In the genomic region with DNA sequence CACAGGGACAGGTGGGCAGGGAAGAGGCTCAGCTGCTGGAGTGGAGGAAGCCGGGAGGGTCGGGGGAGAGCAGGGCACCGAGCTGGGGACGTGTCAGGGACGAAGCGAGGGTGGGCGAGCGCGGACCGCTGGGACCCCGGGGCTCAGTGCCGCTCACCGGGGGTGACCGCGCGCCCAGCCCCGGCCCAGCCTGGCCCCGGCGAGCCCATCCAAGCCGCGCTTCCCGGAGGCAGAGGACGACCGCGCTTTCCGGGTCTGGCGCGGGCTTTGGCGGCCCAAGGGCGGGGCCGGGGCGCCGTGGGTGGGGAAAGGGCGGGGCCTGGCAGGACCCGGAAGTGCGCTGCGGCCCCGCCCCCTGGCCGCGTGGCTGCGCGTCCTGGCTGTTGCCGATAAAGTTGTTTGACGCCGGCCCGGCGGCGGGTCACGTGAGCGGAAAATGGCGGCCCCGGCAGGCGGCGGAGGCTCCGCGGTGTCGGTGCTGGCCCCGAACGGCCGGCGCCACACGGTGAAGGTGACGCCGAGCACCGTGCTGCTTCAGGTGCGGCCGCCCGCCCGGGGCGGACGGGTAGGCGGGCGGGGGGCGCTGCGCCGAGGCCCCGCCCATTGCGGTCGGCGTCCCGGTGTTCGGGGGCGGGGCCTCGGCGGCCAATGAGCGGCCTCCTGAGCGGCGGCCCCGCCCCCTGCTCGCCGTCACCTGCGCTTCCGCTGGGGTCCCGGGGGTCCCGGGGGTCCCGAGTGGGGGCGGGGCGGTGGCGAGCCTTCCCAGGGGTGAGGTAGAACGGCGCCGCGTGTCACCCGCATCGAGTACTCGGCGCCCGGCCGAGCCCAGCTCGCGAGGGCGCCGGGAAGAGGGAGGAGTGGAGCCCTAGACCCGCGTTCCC, we compare ENCODE assay signal across 1 cellular context.
TF ChIP-seq lines count a peak whose summit lies in the region.

A gene with protein sequence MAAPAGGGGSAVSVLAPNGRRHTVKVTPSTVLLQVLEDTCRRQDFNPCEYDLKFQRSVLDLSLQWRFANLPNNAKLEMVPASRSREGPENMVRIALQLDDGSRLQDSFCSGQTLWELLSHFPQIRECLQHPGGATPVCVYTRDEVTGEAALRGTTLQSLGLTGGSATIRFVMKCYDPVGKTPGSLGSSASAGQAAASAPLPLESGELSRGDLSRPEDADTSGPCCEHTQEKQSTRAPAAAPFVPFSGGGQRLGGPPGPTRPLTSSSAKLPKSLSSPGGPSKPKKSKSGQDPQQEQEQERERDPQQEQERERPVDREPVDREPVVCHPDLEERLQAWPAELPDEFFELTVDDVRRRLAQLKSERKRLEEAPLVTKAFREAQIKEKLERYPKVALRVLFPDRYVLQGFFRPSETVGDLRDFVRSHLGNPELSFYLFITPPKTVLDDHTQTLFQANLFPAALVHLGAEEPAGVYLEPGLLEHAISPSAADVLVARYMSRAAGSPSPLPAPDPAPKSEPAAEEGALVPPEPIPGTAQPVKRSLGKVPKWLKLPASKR (plus strand): TSS at position 419 of the 881 bp plus-strand sequence. CDS start 18 bp downstream, at position 437.

TF ChIP-seq in HepG2, 621 proteins besides CTCF, POLR2A, EP300 and RAD21 (continued from another document and continues in another):
- TF ChIP-seq PBX3 (CRISPR knock-in tag; IDR thresholded peaks at IDR 0.05; ENCODE audit: borderline replicate concordance) (peak; percentile 15; the same call in 1 of the 2 replicates), PRPF4 (IDR thresholded peaks at IDR 0.05; ENCODE audit: low read depth, low read length, poor library complexity, severe bottlenecking) (peak; percentile 80), HNRNPUL1 (IDR thresholded peaks at IDR 0.05; ENCODE audit: low read depth, low read length) (no peak), KDM1A (CRISPR knock-in tag; IDR thresholded peaks at IDR 0.05) (no peak), NFKB2 (CRISPR knock-in tag; IDR thresholded peaks at IDR 0.05; ENCODE audit: borderline replicate concordance) (0 out of 2 replicates have a peak, but pooled peaks have one; percentile 17), POLR2AphosphoS5 (IDR thresholded peaks at IDR 0.05; ENCODE audit: low read depth, low read length) (peak; percentile 81), HOXA3 (CRISPR knock-in tag; IDR thresholded peaks at IDR 0.05) (peak; percentile 99), GPBP1L1 (CRISPR knock-in tag; IDR thresholded peaks at IDR 0.05) (no peak), ZSCAN21 (CRISPR knock-in tag; IDR thresholded peaks at IDR 0.05; ENCODE audit: borderline replicate concordance) (peak; percentile 93), HES4 (CRISPR knock-in tag; IDR thresholded peaks at IDR 0.05; ENCODE audit: borderline replicate concordance) (peak; percentile 97), DMAP1 (CRISPR knock-in tag; IDR thresholded peaks at IDR 0.05) (peak; percentile 97), ZNF432 (CRISPR knock-in tag; IDR thresholded peaks at IDR 0.05; ENCODE audit: borderline replicate concordance) (no peak), HOXA5 (CRISPR knock-in tag; IDR thresholded peaks at IDR 0.05) (peak; percentile 62), ERF (CRISPR knock-in tag; IDR thresholded peaks at IDR 0.05) (peak; percentile 75), EZH2 (conservative IDR thresholded peaks at IDR 0.05; ENCODE audit: low read depth, low read length) (no peak), ZFY (CRISPR knock-in tag; IDR thresholded peaks at IDR 0.05) (peak; percentile 80; the same call in 1 of the 2 replicates), ZNF564 (CRISPR knock-in tag; IDR thresholded peaks at IDR 0.05) (peak; percentile 79; the same call in 1 of the 2 replicates), TBL1XR1 (IDR thresholded peaks at IDR 0.05; ENCODE audit: borderline replicate concordance, low read length, partially characterized antibody) (peak; percentile 51), PAWR (CRISPR knock-in tag; IDR thresholded peaks at IDR 0.05; ENCODE audit: borderline replicate concordance) (no peak), NFKBIZ (CRISPR knock-in tag; IDR thresholded peaks at IDR 0.05) (peak; percentile 74; the same call in 1 of the 2 replicates), ZNF136 (CRISPR knock-in tag; IDR thresholded peaks at IDR 0.05; ENCODE audit: low read depth) (no peak), POGZ (CRISPR knock-in tag; IDR thresholded peaks at IDR 0.05) (peak; percentile 71), PCBP1 (IDR thresholded peaks at IDR 0.05; ENCODE audit: borderline replicate concordance, low read depth, low read length) (peak; percentile 50; the same call in 1 of the 2 replicates), KDM5B (CRISPR knock-in tag; IDR thresholded peaks at IDR 0.05; ENCODE audit: borderline replicate concordance) (peak; percentile 95), KDM6A (CRISPR knock-in tag; IDR thresholded peaks at IDR 0.05; ENCODE audit: low read depth) (no peak), TOE1 (CRISPR knock-in tag; IDR thresholded peaks at IDR 0.05) (no peak), TFDP2 (CRISPR knock-in tag; IDR thresholded peaks at IDR 0.05) (peak; percentile 91), ESRRA (CRISPR knock-in tag; IDR thresholded peaks at IDR 0.05; ENCODE audit: low read depth) (peak; percentile 59; the same call in 1 of the 2 replicates), ZBTB42 (CRISPR knock-in tag; IDR thresholded peaks at IDR 0.05) (peak; percentile 26; the same call in 1 of the 2 replicates), MIER3 (CRISPR knock-in tag; IDR thresholded peaks at IDR 0.05; ENCODE audit: borderline replicate concordance) (peak; percentile 38; the same call in 1 of the 2 replicates), ZNF414 (CRISPR knock-in tag; IDR thresholded peaks at IDR 0.05) (no peak), ATF7 (IDR thresholded peaks at IDR 0.05) (no peak), ATF7 (CRISPR knock-in tag; IDR thresholded peaks at IDR 0.05) (no peak; the same call in 1 of the 2 replicates), CREB1 (IDR thresholded peaks at IDR 0.05) (peak; percentile 83), CREB1 (CRISPR knock-in tag; IDR thresholded peaks at IDR 0.05) (no peak), ADNP (CRISPR knock-in tag; IDR thresholded peaks at IDR 0.05) (no peak), CREM (IDR thresholded peaks at IDR 0.05) (no peak), CREM (CRISPR knock-in tag; IDR thresholded peaks at IDR 0.05) (0 out of 2 replicates have a peak, but pooled peaks have one; percentile 44), ZNF484 (CRISPR knock-in tag; IDR thresholded peaks at IDR 0.05; ENCODE audit: borderline replicate concordance, low read depth) (peak; percentile 69; the same call in 1 of the 2 replicates), SP2 (CRISPR knock-in tag; IDR thresholded peaks at IDR 0.05) (peak; percentile 65), ZNF792 (CRISPR knock-in tag; IDR thresholded peaks at IDR 0.05) (0 out of 2 replicates have a peak, but pooled peaks have one; percentile 33), RARG (CRISPR knock-in tag; IDR thresholded peaks at IDR 0.05; ENCODE audit: low read depth) (no peak; the same call in 1 of the 2 replicates), ZFYVE20 (CRISPR knock-in tag; IDR thresholded peaks at IDR 0.05; ENCODE audit: borderline replicate concordance, low read depth) (no peak), PHF8 (CRISPR knock-in tag; IDR thresholded peaks at IDR 0.05) (peak; percentile 78), TMF1 (CRISPR knock-in tag; IDR thresholded peaks at IDR 0.05; ENCODE audit: low read depth) (peak; percentile 78), GTF2F1 (IDR thresholded peaks at IDR 0.05; ENCODE audit: low read length) (peak; percentile 80; the same call in 1 of the 2 replicates), CHD4 (IDR thresholded peaks at IDR 0.05; ENCODE audit: borderline replicate concordance, low read length) (0 out of 2 replicates have a peak, but pooled peaks have one; percentile 53), ZNF703 (CRISPR knock-in tag; IDR thresholded peaks at IDR 0.05; ENCODE audit: borderline replicate concordance) (no peak; the same call in 1 of the 2 replicates), MXD4 (CRISPR knock-in tag; IDR thresholded peaks at IDR 0.05) (peak; percentile 94; the same call in 1 of the 2 replicates)
- TF ChIP-seq, protein P1, sequence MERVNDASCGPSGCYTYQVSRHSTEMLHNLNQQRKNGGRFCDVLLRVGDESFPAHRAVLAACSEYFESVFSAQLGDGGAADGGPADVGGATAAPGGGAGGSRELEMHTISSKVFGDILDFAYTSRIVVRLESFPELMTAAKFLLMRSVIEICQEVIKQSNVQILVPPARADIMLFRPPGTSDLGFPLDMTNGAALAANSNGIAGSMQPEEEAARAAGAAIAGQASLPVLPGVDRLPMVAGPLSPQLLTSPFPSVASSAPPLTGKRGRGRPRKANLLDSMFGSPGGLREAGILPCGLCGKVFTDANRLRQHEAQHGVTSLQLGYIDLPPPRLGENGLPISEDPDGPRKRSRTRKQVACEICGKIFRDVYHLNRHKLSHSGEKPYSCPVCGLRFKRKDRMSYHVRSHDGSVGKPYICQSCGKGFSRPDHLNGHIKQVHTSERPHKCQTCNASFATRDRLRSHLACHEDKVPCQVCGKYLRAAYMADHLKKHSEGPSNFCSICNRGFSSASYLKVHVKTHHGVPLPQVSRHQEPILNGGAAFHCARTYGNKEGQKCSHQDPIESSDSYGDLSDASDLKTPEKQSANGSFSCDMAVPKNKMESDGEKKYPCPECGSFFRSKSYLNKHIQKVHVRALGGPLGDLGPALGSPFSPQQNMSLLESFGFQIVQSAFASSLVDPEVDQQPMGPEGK (CRISPR knock-in tag; IDR thresholded peaks at IDR 0.05) = peak; percentile 82
- TF ChIP-seq, protein P2, sequence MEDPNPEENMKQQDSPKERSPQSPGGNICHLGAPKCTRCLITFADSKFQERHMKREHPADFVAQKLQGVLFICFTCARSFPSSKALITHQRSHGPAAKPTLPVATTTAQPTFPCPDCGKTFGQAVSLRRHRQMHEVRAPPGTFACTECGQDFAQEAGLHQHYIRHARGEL (CRISPR knock-in tag; IDR thresholded peaks at IDR 0.05) = no peak
- TF ChIP-seq, protein P3, sequence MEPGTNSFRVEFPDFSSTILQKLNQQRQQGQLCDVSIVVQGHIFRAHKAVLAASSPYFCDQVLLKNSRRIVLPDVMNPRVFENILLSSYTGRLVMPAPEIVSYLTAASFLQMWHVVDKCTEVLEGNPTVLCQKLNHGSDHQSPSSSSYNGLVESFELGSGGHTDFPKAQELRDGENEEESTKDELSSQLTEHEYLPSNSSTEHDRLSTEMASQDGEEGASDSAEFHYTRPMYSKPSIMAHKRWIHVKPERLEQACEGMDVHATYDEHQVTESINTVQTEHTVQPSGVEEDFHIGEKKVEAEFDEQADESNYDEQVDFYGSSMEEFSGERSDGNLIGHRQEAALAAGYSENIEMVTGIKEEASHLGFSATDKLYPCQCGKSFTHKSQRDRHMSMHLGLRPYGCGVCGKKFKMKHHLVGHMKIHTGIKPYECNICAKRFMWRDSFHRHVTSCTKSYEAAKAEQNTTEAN (CRISPR knock-in tag; conservative IDR thresholded peaks at IDR 0.05) = peak; percentile 41; the same call in 1 of the 2 replicates
- TF ChIP-seq, protein P4, sequence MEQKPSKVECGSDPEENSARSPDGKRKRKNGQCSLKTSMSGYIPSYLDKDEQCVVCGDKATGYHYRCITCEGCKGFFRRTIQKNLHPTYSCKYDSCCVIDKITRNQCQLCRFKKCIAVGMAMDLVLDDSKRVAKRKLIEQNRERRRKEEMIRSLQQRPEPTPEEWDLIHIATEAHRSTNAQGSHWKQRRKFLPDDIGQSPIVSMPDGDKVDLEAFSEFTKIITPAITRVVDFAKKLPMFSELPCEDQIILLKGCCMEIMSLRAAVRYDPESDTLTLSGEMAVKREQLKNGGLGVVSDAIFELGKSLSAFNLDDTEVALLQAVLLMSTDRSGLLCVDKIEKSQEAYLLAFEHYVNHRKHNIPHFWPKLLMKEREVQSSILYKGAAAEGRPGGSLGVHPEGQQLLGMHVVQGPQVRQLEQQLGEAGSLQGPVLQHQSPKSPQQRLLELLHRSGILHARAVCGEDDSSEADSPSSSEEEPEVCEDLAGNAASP (CRISPR knock-in tag; IDR thresholded peaks at IDR 0.05; ENCODE audit: borderline replicate concordance) = no peak
- TF ChIP-seq, protein P5, sequence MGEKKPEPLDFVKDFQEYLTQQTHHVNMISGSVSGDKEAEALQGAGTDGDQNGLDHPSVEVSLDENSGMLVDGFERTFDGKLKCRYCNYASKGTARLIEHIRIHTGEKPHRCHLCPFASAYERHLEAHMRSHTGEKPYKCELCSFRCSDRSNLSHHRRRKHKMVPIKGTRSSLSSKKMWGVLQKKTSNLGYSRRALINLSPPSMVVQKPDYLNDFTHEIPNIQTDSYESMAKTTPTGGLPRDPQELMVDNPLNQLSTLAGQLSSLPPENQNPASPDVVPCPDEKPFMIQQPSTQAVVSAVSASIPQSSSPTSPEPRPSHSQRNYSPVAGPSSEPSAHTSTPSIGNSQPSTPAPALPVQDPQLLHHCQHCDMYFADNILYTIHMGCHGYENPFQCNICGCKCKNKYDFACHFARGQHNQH (CRISPR knock-in tag; IDR thresholded peaks at IDR 0.05) = peak; percentile 56; the same call in 1 of the 2 replicates
